In genomic region chr17:2688351-2689342, GRCh38 we compare ENCODE assay signal across 1 cellular context.
TF ChIP-seq lines count a peak whose summit lies in the region.

No MANE protein-coding gene starts in this region.

TF ChIP-seq in HepG2, 621 proteins besides CTCF, POLR2A, EP300 and RAD21 (continued from another document):
- TF ChIP-seq SRSF1 (optimal IDR thresholded peaks at IDR 0.05; ENCODE audit: low read depth, low read length) (no peak), HNF1A (IDR thresholded peaks at IDR 0.05; ENCODE audit: low read depth) (no peak), HNF1A (CRISPR knock-in tag; IDR thresholded peaks at IDR 0.05; ENCODE audit: borderline replicate concordance) (no peak), SUZ12 (IDR thresholded peaks at IDR 0.05; ENCODE audit: low read depth, low read length) (no peak), ZBTB4 (CRISPR knock-in tag; IDR thresholded peaks at IDR 0.05; ENCODE audit: borderline replicate concordance) (no peak), ZUFSP (CRISPR knock-in tag; IDR thresholded peaks at IDR 0.05; ENCODE audit: borderline replicate concordance) (no peak), DR1 (CRISPR knock-in tag; IDR thresholded peaks at IDR 0.05) (no peak)
